In the genomic region with DNA sequence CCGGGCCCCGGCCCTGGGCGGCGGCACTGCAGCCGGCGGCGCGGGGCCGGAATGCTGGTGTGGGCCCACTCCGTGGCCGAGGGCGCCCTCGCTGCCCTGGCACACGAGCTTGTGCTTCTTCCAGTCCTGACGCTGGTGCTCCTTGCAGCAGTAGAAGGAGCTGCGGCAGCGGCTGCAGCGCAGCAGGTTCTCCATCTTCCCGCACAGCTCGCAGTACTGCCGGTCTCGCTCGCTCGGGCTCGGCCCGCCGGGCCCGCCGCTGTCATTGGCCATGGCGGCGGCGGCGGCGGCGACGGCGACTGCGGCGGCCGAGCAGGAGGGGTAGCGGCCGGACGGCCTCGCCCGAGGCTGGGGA, we compare ENCODE assay signal across 8 cellular contexts. TPM values are rescaled to one million over a fixed set of nuclear protein-coding genes. Genes with fewer than 3 reads are reported as not detected.
DNase-seq lines count a peak whose midpoint lies in the region; ATAC-seq and TF ChIP-seq lines count a peak whose summit lies in the region.

No MANE protein-coding gene starts in this region.

- H3K4me3 ChIP-seq in AG04450 (ENCODE audit: low read depth, low read length) = peak overlapping the region; percentile 83

- no peak for TF ChIP-seq CTCF in AG04450 (IDR thresholded peaks at IDR 0.05; ENCODE audit: low read depth, low read length)
- TF ChIP-seq CTCF in brain (conservative IDR thresholded peaks at IDR 0.05) = no peak

- peaks cover 0 to 4% (median 0%) of the 10 kb centered on the region in 5 experiments for H3K9me3 Mint-ChIP-seq in brain

- DNase-seq in AG04450 (ENCODE audit: low read depth, low spot score) (no peak), RKO (ENCODE audit: low spot score) (peak; percentile 21), inferior parietal cortex (ENCODE audit: extremely low spot score) (peak; percentile 34), NOMO-1 treated with dmso at 0.1 percent for 144 hours (lab: John Stamatoyannopoulos, UW; ENCODE audit: unreplicated experiment) (no peak)
- DNase-seq in stimulated activated CD4-positive, alpha-beta T cell treated with anti-CD3 and anti-CD28 coated beads, Interleukin-2, amount 100 ng/mL, for 48 hours = peak; percentile 19 to 33

- H3K27me3 ChIP-seq in AG04450 (ENCODE audit: control insufficient read depth, insufficient read depth, low read length) = no peaks in the 10 kb centered on the region

- POLR2A ChIA-PET in AG04450 (lab: Yijun Ruan, JAX) = interaction anchor here (1.0 kb wide), 2 partner anchors 84 to 107 kb away, joined by 3 read pairs; partner anchors contain the start of genes EXOC8, SPRTN and TSNAX

- peaks cover 19% of the 10 kb centered on the region for H3K27me3 Mint-ChIP-seq in brain

- H3K4me1 Mint-ChIP-seq in brain = peaks cover 59% of the 10 kb centered on the region

- H3K27ac ChIP-seq in AG04450 (ENCODE audit: low read depth, low read length) = no peak overlapping the region

- CTCF ChIA-PET in AG04450 (lab: Charles Lee) = no interaction called here

- peaks cover 26% of the 10 kb centered on the region for H3K36me3 Mint-ChIP-seq in brain

- H3K4me3 Mint-ChIP-seq in brain = peak overlapping the region; percentile 68 to 80 (median 76)

- TF ChIP-seq POLR2A in GM18505 (IDR thresholded peaks at IDR 0.05; ENCODE audit: borderline replicate concordance, extremely low read depth, insufficient read depth, insufficient read length) = no peak

- ATAC-seq in GM18505 (IDR thresholded peaks at IDR 0.05; ENCODE audit: unreplicated experiment) = peak; percentile 36
- ATAC-seq in HG02970 (IDR thresholded peaks at IDR 0.05; ENCODE audit: low FRiP score, unreplicated experiment) = peak; percentile 44

- H3K27ac Mint-ChIP-seq in brain = peak overlapping the region in 1 of 5 experiments; percentile 64

- H3K9me3 ChIP-seq in AG04450 (ENCODE audit: control insufficient read depth, insufficient read depth, low read length) = no peaks in the 10 kb centered on the region

RNA-seq across cellular contexts. Expression of gene EGLN1, which starts 0.5 kb away (rescaled TPM):
- 31.9 and 48.2 TPM in 2 replicates for polyA plus RNA-seq in AG04450 (2011; rRNA removed)
- polyA minus RNA-seq in AG04450 (2011; rRNA and poly(A)+ RNA removed) = 17.9 and 39.8 TPM in 2 replicates
- polyA plus RNA-seq in brain (ENCODE audit: insufficient read depth, low read depth, low replicate concordance) = 17.8 TPM

Comparison
In these comparisons a context has a peak if more than half of its experiments do, and no peak if none do; other contexts are left out.
1. DNase-seq: peak in RKO (single experiment), inferior parietal cortex (single experiment) and stimulated activated CD4-positive, alpha-beta T cell treated with anti-CD3 and anti-CD28 coated beads, Interleukin-2, amount 100 ng/mL, for 48 hours (2 of 2); none in AG04450 (single experiment) and NOMO-1 treated with dmso at 0.1 percent for 144 hours (single experiment).